3 cellular contexts compared by ENCODE assay signal in genomic region chr11:61219016-61219415, GRCh38. TPM values are rescaled to one million over a fixed set of nuclear protein-coding genes. Genes with fewer than 3 reads are reported as not detected.
"Had no signal": no experiment of that assay in that cellular context is flagged by ENCODE, and none has a peak within 500 bp of the region (broad histone marks: within the 10 kb centered on the region; RNA-seq: fewer than 3 reads in every experiment).

No MANE protein-coding gene starts in this region.

RNA-seq across cellular contexts. Expression of gene PGA4, which starts 3.1 kb away (rescaled TPM):
- total RNA-seq: M059J, MCF 10A, NCI-H460 had no signal

RNA-seq across cellular contexts. Expression of gene PGA3, which starts 15.7 kb away (rescaled TPM):
- total RNA-seq: M059J, MCF 10A, NCI-H460 had no signal

RNA-seq across cellular contexts. Expression of gene PGA5, which starts 22.0 kb away (rescaled TPM):
- total RNA-seq: M059J, MCF 10A, NCI-H460 had no signal
